ENCODE assay signal across 18 cellular contexts in genomic region chr17:80330276-80330675, GRCh38.
"Had no signal": no experiment of that assay in that cellular context is flagged by ENCODE, and none has a peak within 500 bp of the region (broad histone marks: within the 10 kb centered on the region; RNA-seq: fewer than 3 reads in every experiment).

No MANE protein-coding gene starts in this region.

- H3K9me3 Mint-ChIP-seq: stimulated activated naive CD8-positive, alpha-beta T cell treated with anti-CD3 and anti-CD28 coated beads, Interleukin-15, Interleukin-2, amounts not matched to agents 100 ng/mL and 50 ng/mL, for 24 hours; type B pancreatic cell had no signal

- H3K9me3 ChIP-seq: breast epithelium, gastrocnemius medialis, heart right ventricle, left lung, SJSA1, suprapubic skin had no signal

- H3K27ac Mint-ChIP-seq: stimulated activated naive CD8-positive, alpha-beta T cell treated with anti-CD3 and anti-CD28 coated beads, Interleukin-15, Interleukin-2, amounts not matched to agents 100 ng/mL and 50 ng/mL, for 24 hours; type B pancreatic cell had no signal

- ATAC-seq: esophagus mucosa, gastrocnemius medialis, heart right ventricle, left lung had no signal

- H3K4me1 ChIP-seq: breast epithelium, gastrocnemius medialis, heart right ventricle, left lung, SJSA1, suprapubic skin had no signal

- H3K4me3 Mint-ChIP-seq: stimulated activated naive CD8-positive, alpha-beta T cell treated with anti-CD3 and anti-CD28 coated beads, Interleukin-15, Interleukin-2, amounts not matched to agents 100 ng/mL and 50 ng/mL, for 24 hours; type B pancreatic cell had no signal

- DNase-seq: activated CD4-positive, CD25-positive, alpha-beta regulatory T cell treated with anti-CD3 and anti-CD28 coated beads, Interleukin-2, amount 50 U/mL, for 72 hours; effector CD4-positive, alpha-beta T cell; gastrocnemius medialis; heart right ventricle; midbrain; occipital lobe; retina; stimulated activated CD4-positive, alpha-beta T cell treated with anti-CD3 and anti-CD28 coated beads, Interleukin-12 subunit alpha, Interleukin-12 subunit beta, amount 100 ng/mL, for 4 hours; stimulated activated CD4-positive, alpha-beta T cell treated with anti-CD3 and anti-CD28 coated beads, Interleukin-1b, Interleukin-23, amount 100 ng/mL, for 48 hours; T-helper 2 cell had no signal

- H3K27ac ChIP-seq: breast epithelium, gastrocnemius medialis, heart right ventricle, left lung, SJSA1, suprapubic skin, VCaP had no signal

- H3K27me3 ChIP-seq: breast epithelium, gastrocnemius medialis, heart right ventricle, left lung, SJSA1, suprapubic skin had no signal

- H3K4me3 ChIP-seq: breast epithelium, gastrocnemius medialis, heart right ventricle, left lung, SJSA1, suprapubic skin had no signal

- H3K27me3 Mint-ChIP-seq: stimulated activated naive CD8-positive, alpha-beta T cell treated with anti-CD3 and anti-CD28 coated beads, Interleukin-15, Interleukin-2, amounts not matched to agents 100 ng/mL and 50 ng/mL, for 24 hours; type B pancreatic cell had no signal
